Comparison of ENCODE assay signal across 16 cellular contexts in the genomic region with DNA sequence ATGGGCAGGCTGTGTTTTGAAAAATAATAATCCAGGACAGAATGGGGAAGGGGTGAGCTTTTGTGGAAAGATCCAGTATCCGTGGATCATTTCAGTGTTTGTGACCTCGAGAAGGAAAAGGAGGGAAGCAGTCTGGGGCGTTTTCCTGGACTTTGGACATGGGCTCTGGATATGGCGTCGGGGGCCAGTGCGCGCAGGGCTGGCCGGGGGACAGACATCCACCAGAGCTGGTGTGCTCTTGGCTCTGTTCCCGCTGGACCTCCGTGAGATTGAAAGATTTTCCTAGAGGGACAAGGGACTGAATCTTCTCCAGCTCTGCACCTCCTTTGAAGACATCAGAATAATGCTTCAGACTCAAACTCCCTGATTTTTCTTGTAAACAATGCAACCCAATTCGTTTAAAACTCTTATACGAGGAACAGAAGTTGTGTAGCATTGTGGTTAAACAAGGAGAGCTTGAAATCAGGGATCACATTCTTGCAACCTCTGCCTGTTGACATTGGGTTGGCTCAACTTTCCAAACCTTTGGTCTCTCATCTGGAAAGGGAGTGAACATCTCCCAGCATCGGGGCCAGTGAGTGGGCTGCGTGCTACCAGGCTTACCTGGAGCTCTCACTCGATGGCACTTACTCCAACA.
DNase-seq lines count a peak whose midpoint lies in the region; ATAC-seq and TF ChIP-seq lines count a peak whose summit lies in the region.
"Had no signal": no experiment of that assay in that cellular context is flagged by ENCODE, and none has a peak within 500 bp of the region (broad histone marks: within the 10 kb centered on the region; RNA-seq: fewer than 3 reads in every experiment).

No MANE protein-coding gene starts in this region.

- no peaks in the 10 kb centered on the region for H3K36me3 ChIP-seq in esophagus squamous epithelium
- no peaks in the 10 kb centered on the region for H3K36me3 ChIP-seq in Peyer's patch
- H3K36me3 ChIP-seq: BLaER1, SJCRH30 had no signal

- H3K27me3 Mint-ChIP-seq in activated CD4-positive, alpha-beta memory T cell treated with anti-CD3 and anti-CD28 coated beads, Interleukin-2, amount 10 ng/mL, durations not matched to agents 7 days and 5 days = no peaks in the 10 kb centered on the region
- peaks cover 7% of the 10 kb centered on the region for H3K27me3 Mint-ChIP-seq in activated CD4-positive, alpha-beta memory T cell treated with anti-CD3 and anti-CD28 coated beads for 36 hours
- H3K27me3 Mint-ChIP-seq in mesothelial cell of epicardium (ENCODE audit: low read depth) = peaks cover 9% of the 10 kb centered on the region

- ATAC-seq in GM19452 (IDR thresholded peaks at IDR 0.05; ENCODE audit: unreplicated experiment) = no peak

- no peak overlapping the region for H3K4me3 Mint-ChIP-seq in activated CD4-positive, alpha-beta memory T cell treated with anti-CD3 and anti-CD28 coated beads, Interleukin-2, amount 10 ng/mL, durations not matched to agents 7 days and 5 days
- no peak overlapping the region for H3K4me3 Mint-ChIP-seq in activated CD4-positive, alpha-beta memory T cell treated with anti-CD3 and anti-CD28 coated beads for 36 hours
- peak overlapping the region; percentile 15 for H3K4me3 Mint-ChIP-seq in mesothelial cell of epicardium

- POLR2A ChIA-PET in activated CD4-positive, alpha-beta memory T cell treated with anti-CD3 and anti-CD28 coated beads, Interleukin-2, amount 10 ng/mL, durations not matched to agents 7 days and 5 days (lab: Charles Lee) = interaction anchor here (1.2 kb wide), 1 partner anchor 18 kb away, joined by 4 read pairs; no protein-coding TSS in a partner anchor
- POLR2A ChIA-PET in activated CD4-positive, alpha-beta memory T cell treated with anti-CD3 and anti-CD28 coated beads for 36 hours (lab: Charles Lee) = no interaction called here

- CTCF ChIA-PET in activated CD4-positive, alpha-beta memory T cell treated with anti-CD3 and anti-CD28 coated beads, Interleukin-2, amount 10 ng/mL, durations not matched to agents 7 days and 5 days (lab: Charles Lee) = interaction anchor here (0.7 kb wide), 1 partner anchor 18 kb away, joined by 3 read pairs; no protein-coding TSS in a partner anchor
- CTCF ChIA-PET in activated CD4-positive, alpha-beta memory T cell treated with anti-CD3 and anti-CD28 coated beads for 36 hours (lab: Charles Lee) = interaction anchor here (1.3 kb wide), 1 partner anchor 38 kb away, joined by 3 read pairs; no protein-coding TSS in a partner anchor

- H3K9me3 ChIP-seq in esophagus squamous epithelium (no peaks in the 10 kb centered on the region), Peyer's patch (no peaks in the 10 kb centered on the region)
- H3K9me3 ChIP-seq: BLaER1, SJCRH30 had no signal

- peaks cover 66% of the 10 kb centered on the region for H3K4me1 Mint-ChIP-seq in activated CD4-positive, alpha-beta memory T cell treated with anti-CD3 and anti-CD28 coated beads, Interleukin-2, amount 10 ng/mL, durations not matched to agents 7 days and 5 days
- H3K4me1 Mint-ChIP-seq in activated CD4-positive, alpha-beta memory T cell treated with anti-CD3 and anti-CD28 coated beads for 36 hours (ENCODE audit: low read depth) = peaks cover 10% of the 10 kb centered on the region
- H3K4me1 Mint-ChIP-seq in mesothelial cell of epicardium = peaks cover 33% of the 10 kb centered on the region

- H3K9me3 Mint-ChIP-seq in activated CD4-positive, alpha-beta memory T cell treated with anti-CD3 and anti-CD28 coated beads, Interleukin-2, amount 10 ng/mL, durations not matched to agents 7 days and 5 days = no peaks in the 10 kb centered on the region
- no peaks in the 10 kb centered on the region for H3K9me3 Mint-ChIP-seq in activated CD4-positive, alpha-beta memory T cell treated with anti-CD3 and anti-CD28 coated beads for 36 hours
- H3K9me3 Mint-ChIP-seq in mesothelial cell of epicardium = no peaks in the 10 kb centered on the region
- H3K9me3 Mint-ChIP-seq: HFFc6 had no signal

- DNase-seq in activated CD4-positive, alpha-beta memory T cell treated with anti-CD3 and anti-CD28 coated beads, Interleukin-2, amount 10 ng/mL, durations not matched to agents 7 days and 5 days = no peak
- no peak for DNase-seq in activated CD4-positive, alpha-beta memory T cell treated with anti-CD3 and anti-CD28 coated beads for 36 hours
- DNase-seq in epithelial cell of prostate (ENCODE audit: low read depth, low spot score) (no peak), mesothelial cell of epicardium (ENCODE audit: low spot score in 2 of 2, unreplicated experiment in 2 of 2) (no peak), inferior parietal cortex (ENCODE audit: extremely low spot score) (no peak), esophagus squamous epithelium (lab: John Stamatoyannopoulos, UW) (no peak), Peyer's patch (no peak)
- DNase-seq: MM.1S, NCI-H187 treated with DMSO at 0.1 percent for 48 hours, NCI-H510A treated with DMSO at 0.1 percent for 48 hours, SJCRH30 had no signal

- H3K27me3 ChIP-seq in esophagus squamous epithelium = peaks cover 0 to 19% (median 0%) of the 10 kb centered on the region in 4 donors
- no peaks in the 10 kb centered on the region for H3K27me3 ChIP-seq in Peyer's patch
- H3K27me3 ChIP-seq: BLaER1, SJCRH30 had no signal

- WGBS in esophagus squamous epithelium, 2 donors = 77 to 80% methylated on average over 15 of the region's 15 CpGs

- no peaks in the 10 kb centered on the region for H3K36me3 Mint-ChIP-seq in activated CD4-positive, alpha-beta memory T cell treated with anti-CD3 and anti-CD28 coated beads, Interleukin-2, amount 10 ng/mL, durations not matched to agents 7 days and 5 days (ENCODE audit: low read depth)
- H3K36me3 Mint-ChIP-seq in activated CD4-positive, alpha-beta memory T cell treated with anti-CD3 and anti-CD28 coated beads for 36 hours = no peaks in the 10 kb centered on the region
- H3K36me3 Mint-ChIP-seq in mesothelial cell of epicardium = no peaks in the 10 kb centered on the region

- H3K27ac ChIP-seq in epithelial cell of prostate (peak overlapping the region; percentile 39), esophagus squamous epithelium (no peak overlapping the region), Peyer's patch (no peak overlapping the region)
- H3K27ac ChIP-seq: BLaER1, HL-60, KMS-11, SJCRH30 had no signal

- H3K27ac Mint-ChIP-seq in activated CD4-positive, alpha-beta memory T cell treated with anti-CD3 and anti-CD28 coated beads, Interleukin-2, amount 10 ng/mL, durations not matched to agents 7 days and 5 days = peak overlapping the region; percentile 64
- no peak overlapping the region for H3K27ac Mint-ChIP-seq in activated CD4-positive, alpha-beta memory T cell treated with anti-CD3 and anti-CD28 coated beads for 36 hours
- H3K27ac Mint-ChIP-seq in mesothelial cell of epicardium = peak overlapping the region; percentile 90

- TF ChIP-seq CTCF in mesothelial cell of epicardium (IDR thresholded peaks at IDR 0.05; ENCODE audit: unreplicated experiment) = no peak
- no peak for TF ChIP-seq CTCF in esophagus squamous epithelium (IDR thresholded peaks at IDR 0.05)
- TF ChIP-seq CTCF in Peyer's patch (IDR thresholded peaks at IDR 0.05) = no peak

- intact Hi-C loops in activated CD4-positive, alpha-beta memory T cell treated with anti-CD3 and anti-CD28 coated beads for 36 hours (cut with micrococcal nuclease) = no loop called here
- intact Hi-C loops in esophagus squamous epithelium (cut with DNase I) = no loop called here

- no peak for TF ChIP-seq POLR2A in esophagus squamous epithelium (IDR thresholded peaks at IDR 0.05)
- TF ChIP-seq POLR2A in Peyer's patch (IDR thresholded peaks at IDR 0.05) = no peak

- H3K4me1 ChIP-seq in esophagus squamous epithelium (peaks cover 0 to 14% (median 0%) of the 10 kb centered on the region in 3 donors), Peyer's patch (peaks cover 0 to 5% (median 2%) of the 10 kb centered on the region in 4 donors)
- H3K4me1 ChIP-seq: SJCRH30 had no signal

- H3K4me3 ChIP-seq in esophagus squamous epithelium = no peak overlapping the region
- no peak overlapping the region for H3K4me3 ChIP-seq in Peyer's patch
- H3K4me3 ChIP-seq: BLaER1, SJCRH30 had no signal
